ENCODE assay signal across 16 cellular contexts in genomic region chr1:59012378-59012777, GRCh38.
A peak's percentile ranks its signal among the peaks of the same experiment; 100 is the strongest.
DNase-seq lines count a peak whose midpoint lies in the region; ATAC-seq and TF ChIP-seq lines count a peak whose summit lies in the region.
"Had no signal": no experiment of that assay in that cellular context is flagged by ENCODE, and none has a peak within 500 bp of the region (broad histone marks: within the 10 kb centered on the region; RNA-seq: fewer than 3 reads in every experiment).

No MANE protein-coding gene starts in this region.

- no peaks in the 10 kb centered on the region for H4K20me1 ChIP-seq in IMR-90 (ENCODE audit: insufficient read depth, low read length)

- CTCF ChIA-PET in IMR-90 (lab: Yijun Ruan, JAX) = interaction anchor here (0.8 kb wide), 1 partner anchor 224 kb away, joined by 4 read pairs; no protein-coding TSS in a partner anchor

- peak overlapping the region; percentile 52; the same call in 1 of the 2 replicates for H2AK5ac ChIP-seq in IMR-90 (ENCODE audit: low read depth, low read length)

- no peak for TF ChIP-seq CTCF in IMR-90 (conservative IDR thresholded peaks at IDR 0.05; ENCODE audit: low read depth, low read length)
- no peak for TF ChIP-seq CTCF in body of pancreas (IDR thresholded peaks at IDR 0.05)
- TF ChIP-seq CTCF in ovary (IDR thresholded peaks at IDR 0.05) = no peak
- TF ChIP-seq CTCF in tibial artery (IDR thresholded peaks at IDR 0.05) = no peak

- H3K4ac ChIP-seq in IMR-90 (ENCODE audit: low read depth, low read length) = no peak overlapping the region

- no peak for DNase-seq in IMR-90
- DNase-seq in body of pancreas = no peak
- DNase-seq in ovary = no peak
- DNase-seq in tibial artery = no peak
- no peak for DNase-seq in G401 (ENCODE audit: low spot score)
- DNase-seq: activated CD4-positive, alpha-beta T cell treated with anti-CD3 and anti-CD28 coated beads for 48 hours; activated CD8-positive, alpha-beta memory T cell treated with anti-CD3 and anti-CD28 coated beads, Interleukin-2, amount 50 U/mL, for 48 hours; aorta; BE2C; hypothalamus; Karpas-422; NCI-H1417; stimulated activated naive CD8-positive, alpha-beta T cell treated with anti-CD3 and anti-CD28 coated beads, Interleukin-15, Interleukin-2, amounts not matched to agents 100 U/mL and 50 U/mL, for 24 hours had no signal

- no peak for TF ChIP-seq POLR2A in IMR-90 (IDR thresholded peaks at IDR 0.05; ENCODE audit: low read depth, low read length)
- TF ChIP-seq POLR2A in body of pancreas (IDR thresholded peaks at IDR 0.05) = no peak
- no peak for TF ChIP-seq POLR2A in ovary (IDR thresholded peaks at IDR 0.05)

- no peak overlapping the region for H2BK120ac ChIP-seq in IMR-90 (ENCODE audit: low read depth, low read length)

- no peak overlapping the region for H2BK5ac ChIP-seq in IMR-90 (ENCODE audit: low read depth, low read length, poor library complexity, severe bottlenecking)

- H3K14ac ChIP-seq in IMR-90 (replicated peaks; ENCODE audit: low read depth, low read length) = no peak overlapping the region

- H3K9me3 ChIP-seq in IMR-90 (ENCODE audit: control insufficient read depth, insufficient read depth, low read length) (no peaks in the 10 kb centered on the region), body of pancreas (no peaks in the 10 kb centered on the region), ovary (no peaks in the 10 kb centered on the region), tibial artery (no peaks in the 10 kb centered on the region)
- H3K9me3 ChIP-seq: BE2C had no signal

- no peak overlapping the region for H4K5ac ChIP-seq in IMR-90 (ENCODE audit: low read depth, low read length)

- no peak for TF ChIP-seq EP300 in ovary (IDR thresholded peaks at IDR 0.05)

- H3K27ac ChIP-seq in IMR-90 (ENCODE audit: insufficient read depth, low read length) (no peak overlapping the region), body of pancreas (peak overlapping the region in 3 of 4 donors; percentile 85 to 87 (median 85)), ovary (peak overlapping the region; percentile 81 to 82), tibial artery (peak overlapping the region; percentile 84 to 85)

- H3K18ac ChIP-seq in IMR-90 (ENCODE audit: low read depth, low read length) = no peak overlapping the region

- ATAC-seq in IMR-90 (ENCODE audit: low read depth) = no peak
- no peak for ATAC-seq in body of pancreas
- no peak for ATAC-seq in GM19023 (IDR thresholded peaks at IDR 0.05; ENCODE audit: unreplicated experiment)
- ATAC-seq in HG02981 (IDR thresholded peaks at IDR 0.05; ENCODE audit: unreplicated experiment) = no peak
- ATAC-seq: SK-N-SH treated with all-trans-retinoic acid at 6 μM for 48 hours; stimulated activated naive CD8-positive, alpha-beta T cell treated with anti-CD3 and anti-CD28 coated beads, Interleukin-15, Interleukin-2, amounts not matched to agents 100 U/mL and 50 U/mL, for 24 hours had no signal

- in situ Hi-C loops in IMR-90 (cut with MboI; ENCODE audit: low sequenced_read_pairs) (no loop called here), G401 (cut with HindIII; ENCODE audit: low sequenced_read_pairs) (no loop called here)

- H3K4me2 ChIP-seq in IMR-90 (ENCODE audit: low read depth, low read length) = no peak overlapping the region

- H3K4me1 ChIP-seq in IMR-90 (ENCODE audit: control insufficient read depth, insufficient read depth, low read length) = peaks cover 20% of the 10 kb centered on the region
- peaks cover 24% of the 10 kb centered on the region for H3K4me1 ChIP-seq in body of pancreas
- H3K4me1 ChIP-seq in ovary (ENCODE audit: insufficient read depth) = peaks cover 15% of the 10 kb centered on the region
- peaks cover 0 to 38% (median 21%) of the 10 kb centered on the region in 4 donors for H3K4me1 ChIP-seq in tibial artery

- H3K27me3 ChIP-seq in IMR-90 (ENCODE audit: control insufficient read depth, insufficient read depth, low read length) = no peaks in the 10 kb centered on the region
- no peaks in the 10 kb centered on the region for H3K27me3 ChIP-seq in body of pancreas
- H3K27me3 ChIP-seq in ovary = no peaks in the 10 kb centered on the region
- H3K27me3 ChIP-seq in tibial artery = no peaks in the 10 kb centered on the region
- H3K27me3 ChIP-seq: BE2C had no signal

- POLR2A ChIA-PET in IMR-90 (lab: Charles Lee; ENCODE audit: unreplicated experiment) = interaction anchor here (0.5 kb wide), 1 partner anchor 754 kb away, joined by 3 read pairs; no protein-coding TSS in a partner anchor

- H3K23ac ChIP-seq in IMR-90 (ENCODE audit: low read depth, low read length) = no peak overlapping the region

- 0 out of 4 replicates have a peak, but pooled peaks cover 0 to 4% of the 10 kb centered on the region in 2 experiments for H3K79me1 ChIP-seq in IMR-90 (ENCODE audit: low read depth in 1 of 2, low read length in 2 of 2)

- intact Hi-C loops in IMR-90 (cut with micrococcal nuclease) = loop anchor here (10.0 kb wide), 1 partner anchor 132 kb away; no protein-coding TSS in a partner anchor
- intact Hi-C loops in body of pancreas (cut with DNase I) = no loop called here
- intact Hi-C loops in ovary (cut with DNase I) = loop anchor here in 2 of 4 donors (5.0 to 10.0 kb wide), 2 partner anchors 198 to 230 kb away; partner anchors contain the start of gene JUN (in 1 of the 2)
- intact Hi-C loops in tibial artery (cut with DNase I; ENCODE audit: low total_unique reads) = no loop called here

- no peak overlapping the region for H3K4me3 ChIP-seq in IMR-90 (ENCODE audit: insufficient read depth, low read depth, low read length)
- no peak overlapping the region for H3K4me3 ChIP-seq in body of pancreas
- H3K4me3 ChIP-seq in ovary = no peak overlapping the region
- no peak overlapping the region for H3K4me3 ChIP-seq in tibial artery

- H3K9ac ChIP-seq in IMR-90 (ENCODE audit: low read depth, low read length) = no peak overlapping the region

- no peak overlapping the region for H2BK20ac ChIP-seq in IMR-90 (ENCODE audit: low read depth, low read length)

- H3K9me1 ChIP-seq in IMR-90 (ENCODE audit: insufficient read depth, low read length) = peaks cover 24% of the 10 kb centered on the region

- no TSS peak for BruUV-seq in IMR-90 (replicated peaks; lab: Mats Ljungman, UMichigan)

- no peak for TF ChIP-seq RAD21 in IMR-90 (IDR thresholded peaks at IDR 0.05; ENCODE audit: low read length)

- no peaks in the 10 kb centered on the region for H3K36me3 ChIP-seq in IMR-90 (ENCODE audit: control insufficient read depth, insufficient read depth, low read length)
- H3K36me3 ChIP-seq in body of pancreas (replicated peaks in 1 of 2; ENCODE audit: insufficient read depth in 1 of 2, low read depth in 2 of 2) = no peaks in the 10 kb centered on the region
- H3K36me3 ChIP-seq in ovary = no peaks in the 10 kb centered on the region
- no peaks in the 10 kb centered on the region for H3K36me3 ChIP-seq in tibial artery
- H3K36me3 ChIP-seq: BE2C had no signal

- no CpG with 5 or more reads among the region's 3 CpGs for WGBS in IMR-90 (ENCODE audit: extremely low coverage in 2 of 2, insufficient read length in 1 of 2), 2 experiments
- WGBS in body of pancreas, 2 donors = 84 to 90% methylated on average over 3 of the region's 3 CpGs
- WGBS in ovary, 3 donors = 82 to 91% (median 90%) methylated on average over 3 of the region's 3 CpGs

- dilution Hi-C loops in IMR-90 (cut with HindIII; ENCODE audit: low sequenced_read_pairs, unreplicated experiment) = no loop called here

- 0 out of 3 replicates have a peak overlapping the region, but pooled peaks have one; percentile 4 for H2BK15ac ChIP-seq in IMR-90 (ENCODE audit: low read depth, low read length)

- no peak overlapping the region for H3K56ac ChIP-seq in IMR-90 (ENCODE audit: extremely low read depth, insufficient read depth, low read length)

- 0 out of 4 replicates have a peak overlapping the region, but pooled peaks of 1 of the 2 experiments have one; percentile 93 for H4K8ac ChIP-seq in IMR-90 (ENCODE audit: low read depth in 2 of 2, low read length in 2 of 2)

- H4K91ac ChIP-seq in IMR-90 (ENCODE audit: insufficient read depth, low read depth, low read length) = no peak overlapping the region

- H2AFZ ChIP-seq in IMR-90 (replicated peaks; ENCODE audit: low read length, poor library complexity) = no peak overlapping the region

- no peak overlapping the region for H2AK9ac ChIP-seq in IMR-90 (replicated peaks; ENCODE audit: low read depth, low read length, poor library complexity)

TF ChIP-seq in IMR-90, 13 proteins besides CTCF, POLR2A, EP300 and RAD21:
- TF ChIP-seq NFE2L2 (IDR thresholded peaks at IDR 0.05; ENCODE audit: low read depth, low read length) = no peak
- TF ChIP-seq SMC3 (IDR thresholded peaks at IDR 0.05; ENCODE audit: low read depth, low read length) = no peak
- TF ChIP-seq ELK1 (IDR thresholded peaks at IDR 0.05; ENCODE audit: borderline replicate concordance, low read depth, low read length) = no peak
- TF ChIP-seq MAZ (IDR thresholded peaks at IDR 0.05; ENCODE audit: borderline replicate concordance, low read depth, low read length) = no peak
- no peak for TF ChIP-seq MXI1 (IDR thresholded peaks at IDR 0.05; ENCODE audit: borderline replicate concordance, low read depth, low read length)
